ENCODE assay signal across 1 cellular context in the genomic region with DNA sequence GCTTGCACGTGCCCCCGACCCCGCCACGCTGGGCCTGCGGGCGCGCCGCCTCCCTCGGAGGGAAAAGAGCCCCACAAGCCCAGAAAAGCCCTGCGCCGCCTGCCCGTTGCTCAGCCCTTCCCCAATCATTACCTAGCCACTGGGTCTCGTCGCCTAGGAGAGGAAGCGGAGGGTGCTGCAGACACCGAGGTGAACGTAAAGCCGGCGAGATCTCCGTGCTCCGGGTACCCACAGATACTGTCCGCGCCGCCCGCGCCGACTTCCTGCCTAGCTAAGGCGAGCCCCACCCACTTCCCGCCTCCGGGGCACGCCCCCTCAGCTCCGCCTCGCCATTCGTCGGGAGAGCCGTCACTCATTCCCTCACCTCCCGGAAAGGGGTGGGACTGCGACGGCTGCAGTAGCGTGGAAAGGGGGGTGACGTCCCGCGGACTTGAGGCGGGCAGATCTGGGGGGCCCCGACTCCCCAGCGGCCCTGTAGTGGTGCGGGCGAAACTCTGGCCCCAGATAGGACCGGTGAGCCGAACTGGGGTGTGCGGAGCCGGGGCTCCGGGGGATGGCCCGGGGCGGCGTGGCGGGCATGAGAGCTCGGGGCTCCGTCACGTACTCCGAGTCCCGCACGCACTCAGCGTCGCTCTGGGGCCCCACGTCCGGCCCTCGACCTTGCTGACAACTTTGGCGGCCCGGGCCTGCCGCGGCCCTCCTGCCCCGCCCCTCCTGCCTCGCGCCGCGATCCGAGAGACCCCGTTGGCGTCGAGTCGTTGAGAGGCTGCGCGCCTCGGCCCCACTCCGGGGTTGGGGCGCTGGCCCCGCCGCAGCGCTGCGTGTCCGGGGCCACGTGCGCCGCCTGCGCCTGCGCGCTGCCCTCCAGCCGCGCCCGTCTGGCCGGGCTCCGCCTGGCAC.
TF ChIP-seq lines count a peak whose summit lies in the region.

ENO1 (minus strand) TSS at position 239 of the 900 bp plus-strand sequence. CDS start 3,778 bp downstream, outside the sequence.

TF ChIP-seq in HepG2, 621 proteins besides CTCF, POLR2A, EP300 and RAD21 (continued from another document and continues in another):
- TF ChIP-seq ZBTB40 (IDR thresholded peaks at IDR 0.05) (no peak), ZBTB40 (CRISPR knock-in tag; IDR thresholded peaks at IDR 0.05) (peak; percentile 94), SATB2 (CRISPR knock-in tag; IDR thresholded peaks at IDR 0.05) (peak; percentile 94), ZFY (CRISPR knock-in tag; IDR thresholded peaks at IDR 0.05) (peak; percentile 95), CENPBD1 (CRISPR knock-in tag; IDR thresholded peaks at IDR 0.05; ENCODE audit: borderline replicate concordance, low read depth) (peak; percentile 83; the same call in 1 of the 2 replicates), AKAP8 (CRISPR knock-in tag; IDR thresholded peaks at IDR 0.05) (peak; percentile 82), ZMYM3 (CRISPR knock-in tag; IDR thresholded peaks at IDR 0.05) (peak; percentile 7; the same call in 1 of the 2 replicates), ZNF619 (CRISPR knock-in tag; IDR thresholded peaks at IDR 0.05) (peak; percentile 68; the same call in 1 of the 2 replicates), HOXA5 (CRISPR knock-in tag; IDR thresholded peaks at IDR 0.05) (peak; percentile 92), MAF1 (CRISPR knock-in tag; IDR thresholded peaks at IDR 0.05; ENCODE audit: borderline replicate concordance) (peak; percentile 48; the same call in 1 of the 2 replicates), ZNF414 (CRISPR knock-in tag; IDR thresholded peaks at IDR 0.05) (peak; percentile 5; the same call in 1 of the 2 replicates), RARA (CRISPR knock-in tag; IDR thresholded peaks at IDR 0.05) (peak; percentile 74), HDAC1 (CRISPR knock-in tag; IDR thresholded peaks at IDR 0.05) (peak; percentile 64; the same call in 1 of the 2 replicates), KLF16 (CRISPR knock-in tag; IDR thresholded peaks at IDR 0.05) (peak; percentile 63 to 92; a peak in 2 of 4 replicates), CEBPG (CRISPR knock-in tag; IDR thresholded peaks at IDR 0.05) (peak; percentile 28; the same call in 1 of the 2 replicates), RXRB (CRISPR knock-in tag; IDR thresholded peaks at IDR 0.05; ENCODE audit: borderline replicate concordance) (peak; percentile 68), ZNF850 (CRISPR knock-in tag; conservative IDR thresholded peaks at IDR 0.05) (no peak), RFX5 (IDR thresholded peaks at IDR 0.05; ENCODE audit: low read depth, low read length) (no peak), SMARCE1 (IDR thresholded peaks at IDR 0.05; ENCODE audit: borderline replicate concordance) (no peak), ZFX (CRISPR knock-in tag; IDR thresholded peaks at IDR 0.05; ENCODE audit: low read depth) (peak; percentile 89), SCMH1 (CRISPR knock-in tag; IDR thresholded peaks at IDR 0.05; ENCODE audit: borderline replicate concordance) (no peak), ZBTB38 (CRISPR knock-in tag; IDR thresholded peaks at IDR 0.05) (peak; percentile 82; the same call in 1 of the 2 replicates), MED13 (CRISPR knock-in tag; IDR thresholded peaks at IDR 0.05) (peak; percentile 85), KDM3A (CRISPR knock-in tag; IDR thresholded peaks at IDR 0.05; ENCODE audit: low read depth) (peak; percentile 72; the same call in 1 of the 2 replicates), FOXM1 (CRISPR knock-in tag; IDR thresholded peaks at IDR 0.05) (peak; percentile 86; the same call in 1 of the 2 replicates), ZNF136 (CRISPR knock-in tag; IDR thresholded peaks at IDR 0.05; ENCODE audit: low read depth) (no peak; the same call in 1 of the 2 replicates), ZNF256 (CRISPR knock-in tag; conservative IDR thresholded peaks at IDR 0.05) (peak; percentile 92; the same call in 1 of the 2 replicates), ZNF781 (CRISPR knock-in tag; IDR thresholded peaks at IDR 0.05; ENCODE audit: borderline replicate concordance, not compliant biosample characterization) (peak; percentile 48), SMAD1 (CRISPR knock-in tag; IDR thresholded peaks at IDR 0.05; ENCODE audit: borderline replicate concordance, low read depth) (no peak), ZXDC (CRISPR knock-in tag; IDR thresholded peaks at IDR 0.05) (peak; percentile 96), NR2F2 (IDR thresholded peaks at IDR 0.05; ENCODE audit: borderline replicate concordance, low read depth) (0 out of 2 replicates have a peak, but pooled peaks have one; percentile 10), ZNF160 (CRISPR knock-in tag; IDR thresholded peaks at IDR 0.05) (peak; percentile 85), MIER2 (CRISPR knock-in tag; IDR thresholded peaks at IDR 0.05) (no peak; the same call in 1 of the 2 replicates), ZBTB44 (CRISPR knock-in tag; IDR thresholded peaks at IDR 0.05) (peak; percentile 80), ZNF557 (CRISPR knock-in tag; IDR thresholded peaks at IDR 0.05) (peak; percentile 49; the same call in 1 of the 2 replicates)
- TF ChIP-seq, protein P1, sequence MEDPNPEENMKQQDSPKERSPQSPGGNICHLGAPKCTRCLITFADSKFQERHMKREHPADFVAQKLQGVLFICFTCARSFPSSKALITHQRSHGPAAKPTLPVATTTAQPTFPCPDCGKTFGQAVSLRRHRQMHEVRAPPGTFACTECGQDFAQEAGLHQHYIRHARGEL (CRISPR knock-in tag; IDR thresholded peaks at IDR 0.05) = peak; percentile 15; the same call in 1 of the 2 replicates
- TF ChIP-seq, protein P2, sequence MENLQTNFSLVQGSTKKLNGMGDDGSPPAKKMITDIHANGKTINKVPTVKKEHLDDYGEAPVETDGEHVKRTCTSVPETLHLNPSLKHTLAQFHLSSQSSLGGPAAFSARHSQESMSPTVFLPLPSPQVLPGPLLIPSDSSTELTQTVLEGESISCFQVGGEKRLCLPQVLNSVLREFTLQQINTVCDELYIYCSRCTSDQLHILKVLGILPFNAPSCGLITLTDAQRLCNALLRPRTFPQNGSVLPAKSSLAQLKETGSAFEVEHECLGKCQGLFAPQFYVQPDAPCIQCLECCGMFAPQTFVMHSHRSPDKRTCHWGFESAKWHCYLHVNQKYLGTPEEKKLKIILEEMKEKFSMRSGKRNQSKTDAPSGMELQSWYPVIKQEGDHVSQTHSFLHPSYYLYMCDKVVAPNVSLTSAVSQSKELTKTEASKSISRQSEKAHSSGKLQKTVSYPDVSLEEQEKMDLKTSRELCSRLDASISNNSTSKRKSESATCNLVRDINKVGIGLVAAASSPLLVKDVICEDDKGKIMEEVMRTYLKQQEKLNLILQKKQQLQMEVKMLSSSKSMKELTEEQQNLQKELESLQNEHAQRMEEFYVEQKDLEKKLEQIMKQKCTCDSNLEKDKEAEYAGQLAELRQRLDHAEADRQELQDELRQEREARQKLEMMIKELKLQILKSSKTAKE (CRISPR knock-in tag; IDR thresholded peaks at IDR 0.05; ENCODE audit: borderline replicate concordance) = peak; percentile 79; the same call in 1 of the 2 replicates
- TF ChIP-seq, protein P3, sequence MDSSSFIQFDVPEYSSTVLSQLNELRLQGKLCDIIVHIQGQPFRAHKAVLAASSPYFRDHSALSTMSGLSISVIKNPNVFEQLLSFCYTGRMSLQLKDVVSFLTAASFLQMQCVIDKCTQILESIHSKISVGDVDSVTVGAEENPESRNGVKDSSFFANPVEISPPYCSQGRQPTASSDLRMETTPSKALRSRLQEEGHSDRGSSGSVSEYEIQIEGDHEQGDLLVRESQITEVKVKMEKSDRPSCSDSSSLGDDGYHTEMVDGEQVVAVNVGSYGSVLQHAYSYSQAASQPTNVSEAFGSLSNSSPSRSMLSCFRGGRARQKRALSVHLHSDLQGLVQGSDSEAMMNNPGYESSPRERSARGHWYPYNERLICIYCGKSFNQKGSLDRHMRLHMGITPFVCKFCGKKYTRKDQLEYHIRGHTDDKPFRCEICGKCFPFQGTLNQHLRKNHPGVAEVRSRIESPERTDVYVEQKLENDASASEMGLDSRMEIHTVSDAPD (CRISPR knock-in tag; IDR thresholded peaks at IDR 0.05) = peak; percentile 64
